Comparison of ENCODE assay signal across 19 cellular contexts in the genomic region with DNA sequence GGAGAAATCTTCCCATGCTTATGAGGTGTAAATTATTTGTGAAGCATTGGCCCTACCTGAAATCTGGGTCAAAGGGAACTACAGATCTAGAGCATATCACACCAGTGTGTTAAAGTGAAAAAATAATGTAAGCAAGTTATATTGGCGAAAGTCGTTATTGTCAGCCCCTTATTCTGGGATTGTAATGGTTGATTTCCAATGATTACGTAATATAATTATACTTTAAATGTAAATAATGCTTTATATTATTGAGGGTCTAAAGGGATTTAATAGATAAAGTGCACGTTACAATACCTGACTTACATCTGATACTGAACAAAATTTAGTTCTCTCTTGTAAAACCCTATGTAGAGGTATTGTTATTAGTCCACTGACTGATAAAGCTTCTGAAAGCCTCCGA.
"Had no signal": no experiment of that assay in that cellular context is flagged by ENCODE, and none has a peak within 500 bp of the region (broad histone marks: within the 10 kb centered on the region; RNA-seq: fewer than 3 reads in every experiment).

No MANE protein-coding gene starts in this region.

- H3K4me3 ChIP-seq: coronary artery, dorsolateral prefrontal cortex, esophagus muscularis mucosa, heart right ventricle, left lung, lower lobe of right lung, mucosa of descending colon had no signal

- H3K27ac Mint-ChIP-seq: mesothelial cell of epicardium, naive B cell had no signal

- H3K36me3 ChIP-seq: left lung, lower lobe of right lung had no signal

- ATAC-seq: foreskin keratinocyte, heart right ventricle, left cardiac atrium, left lung, left ventricle myocardium superior, lower lobe of right lung, mucosa of descending colon had no signal

- H3K27me3 ChIP-seq: dorsolateral prefrontal cortex, esophagus muscularis mucosa, foreskin keratinocyte, heart right ventricle, left lung had no signal

- H3K27ac ChIP-seq: coronary artery, esophagus muscularis mucosa, foreskin keratinocyte, heart right ventricle, left lung, lower lobe of right lung had no signal

- H3K4me1 Mint-ChIP-seq: mesothelial cell of epicardium, naive B cell had no signal

- H3K4me1 ChIP-seq: esophagus muscularis mucosa, foreskin keratinocyte, heart right ventricle, left lung, lower lobe of right lung had no signal

- H3K4me3 Mint-ChIP-seq: mesothelial cell of epicardium, naive B cell had no signal

- DNase-seq: dermis blood vessel endothelial cell; effector CD4-positive, alpha-beta T cell; effector memory CD4-positive, alpha-beta T cell; foreskin keratinocyte; glutamatergic neuron; head of caudate nucleus; heart right ventricle; hippocampal formation; left cardiac atrium; left lung; left ventricle myocardium superior; lower lobe of right lung; mesenchymal stem cell; mucosa of descending colon; naive B cell had no signal
